Comparison of ENCODE assay signal across 9 cellular contexts in genomic region chr2:101830555-101830954, GRCh38.
DNase-seq lines count a peak whose midpoint lies in the region; ATAC-seq and TF ChIP-seq lines count a peak whose summit lies in the region.
"Had no signal": no experiment of that assay in that cellular context is flagged by ENCODE, and none has a peak within 500 bp of the region (broad histone marks: within the 10 kb centered on the region; RNA-seq: fewer than 3 reads in every experiment).

No MANE protein-coding gene starts in this region.

- no peak for TF ChIP-seq POLR2A in breast epithelium (IDR thresholded peaks at IDR 0.05)

- intact Hi-C loops in MCF 10A (cut with micrococcal nuclease) (loop anchor here (2.0 kb wide), 2 partner anchors 60 to 488 kb away; no protein-coding TSS in a partner anchor), breast epithelium (cut with DNase I; ENCODE audit: low total_unique reads) (loop anchor here (1.0 kb wide), 1 partner anchor 41 kb away; no protein-coding TSS in a partner anchor)

- BruUV-seq in MCF 10A (replicated peaks; lab: Mats Ljungman, UMichigan) = no TSS peak

- no peak overlapping the region for H3K4me3 Mint-ChIP-seq in MCF 10A (ENCODE audit: unreplicated experiment)
- H3K4me3 Mint-ChIP-seq in T-cell = no peak overlapping the region

- ATAC-seq in T-cell (replicated peaks in 1 of 4) = no peak

- CTCF ChIA-PET in MCF 10A (lab: Yijun Ruan, JAX) = interaction anchor here (0.5 to 3.5 kb wide), 35 partner anchors 8 to 516 kb away, joined by 3 to 37 read pairs (median 5); partner anchors contain the start of gene MAP4K4
- CTCF ChIA-PET in T-cell (lab: Charles Lee) = interaction anchor here (0.6 to 3.6 kb wide), 15 partner anchors 9 to 821 kb away, joined by 3 to 42 read pairs (median 4); partner anchors contain the start of gene MAP4K4 (in 1 of the 2)

- H3K27me3 ChIP-seq in breast epithelium = no peaks in the 10 kb centered on the region

- POLR2A ChIA-PET in MCF 10A (lab: Yijun Ruan, JAX) = interaction anchor here (0.6 to 11.7 kb wide), 7 partner anchors 8 to 374 kb away, joined by 3 to 159 read pairs (median 3); partner anchors contain the start of gene MAP4K4
- POLR2A ChIA-PET in T-cell (lab: Charles Lee) = no interaction called here

- no peaks in the 10 kb centered on the region for H3K4me1 ChIP-seq in breast epithelium

- no peaks in the 10 kb centered on the region for H3K9me3 ChIP-seq in breast epithelium

- H3K27me3 Mint-ChIP-seq in MCF 10A (ENCODE audit: insufficient read depth, unreplicated experiment) = no peaks in the 10 kb centered on the region
- H3K27me3 Mint-ChIP-seq in T-cell = no peaks in the 10 kb centered on the region

- H3K36me3 ChIP-seq in breast epithelium = no peaks in the 10 kb centered on the region

- peaks cover 66% of the 10 kb centered on the region for H3K36me3 Mint-ChIP-seq in MCF 10A (ENCODE audit: insufficient read depth, unreplicated experiment)
- peaks cover 49% of the 10 kb centered on the region for H3K36me3 Mint-ChIP-seq in T-cell

- H3K4me1 Mint-ChIP-seq in MCF 10A (ENCODE audit: insufficient read depth, unreplicated experiment) (peaks cover 29% of the 10 kb centered on the region), T-cell (peaks cover 58 to 61% (median 60%) of the 10 kb centered on the region in 3 donors)

- TF ChIP-seq CTCF in MCF 10A (IDR thresholded peaks at IDR 0.05; ENCODE audit: unreplicated experiment) (no peak), breast epithelium (IDR thresholded peaks at IDR 0.05) (no peak), foreskin fibroblast (IDR thresholded peaks at IDR 0.05; ENCODE audit: low read depth, low read length) (no peak)

- H3K4me3 ChIP-seq in breast epithelium = no peak overlapping the region
- H3K4me3 ChIP-seq in foreskin fibroblast (ENCODE audit: low read depth in 1 of 2, low read length in 2 of 2) = no peak overlapping the region

- H3K27ac Mint-ChIP-seq in MCF 10A (ENCODE audit: low read depth, unreplicated experiment) (peak overlapping the region; percentile 3), T-cell (peak overlapping the region; percentile 76 to 86)

- DNase-seq in MCF 10A (ENCODE audit: unreplicated experiment) (no peak), breast epithelium (ENCODE audit: low spot score in 2 of 2) (no peak), T-cell (no peak), foreskin fibroblast (peak; percentile 64 to 66), substantia nigra (lab: John Stamatoyannopoulos, UW) (no peak), NK-92 (lab: John Stamatoyannopoulos, UW; ENCODE audit: unreplicated experiment) (no peak), iPS-NIHi7 (ENCODE audit: extremely low spot score) (no peak), SIG-M5 (lab: John Stamatoyannopoulos, UW) (no peak)

- H3K27ac ChIP-seq in breast epithelium (no peak overlapping the region), substantia nigra (ENCODE audit: low read depth, low read length, poor library complexity, severe bottlenecking) (peak overlapping the region; percentile 91)
- H3K27ac ChIP-seq: HL-60 had no signal

- H3K9me3 Mint-ChIP-seq in MCF 10A (ENCODE audit: unreplicated experiment) (no peaks in the 10 kb centered on the region), T-cell (no peaks in the 10 kb centered on the region)

Comparison
In these comparisons a context has a peak if more than half of its experiments do, and no peak if none do; other contexts are left out.
1. DNase-seq: peak in foreskin fibroblast (2 of 2); none in MCF 10A (single experiment), breast epithelium (0 of 2), T-cell (0 of 34), substantia nigra (0 of 49), NK-92 (single experiment), iPS-NIHi7 (single experiment) and SIG-M5 (single experiment).